Comparison of ENCODE assay signal across 8 cellular contexts in genomic region chr5:17224858-17225436, GRCh38. TPM values are rescaled to one million over a fixed set of nuclear protein-coding genes. Genes with fewer than 3 reads are reported as not detected.
A peak's percentile ranks its signal among the peaks of the same experiment; 100 is the strongest.
DNase-seq lines count a peak whose midpoint lies in the region; ATAC-seq and TF ChIP-seq lines count a peak whose summit lies in the region.

No MANE protein-coding gene starts in this region.

- H3K4me1 ChIP-seq in osteoblast (ENCODE audit: insufficient read depth, low read length), result peaks cover 73% of the 10 kb centered on the region

- ATAC-seq in GM18868 (IDR thresholded peaks at IDR 0.05; ENCODE audit: unreplicated experiment) (peak; percentile 66), HG02759 (IDR thresholded peaks at IDR 0.05; ENCODE audit: unreplicated experiment) (peak; percentile 69)

- H3K4me3 ChIP-seq in osteoblast (ENCODE audit: insufficient read depth, low read length), result peak overlapping the region; percentile 6
- no peak overlapping the region for H3K4me3 ChIP-seq in WERI-Rb-1 (ENCODE audit: low read depth, low read length)

- H4K20me1 ChIP-seq in osteoblast (ENCODE audit: insufficient read depth, low read length), result peaks cover 76% of the 10 kb centered on the region

- H3K27me3 ChIP-seq in osteoblast (ENCODE audit: insufficient read depth, low read length) (no peaks in the 10 kb centered on the region), WERI-Rb-1 (ENCODE audit: insufficient read depth, low read depth, severe bottlenecking) (no peaks in the 10 kb centered on the region)

- H3K4me2 ChIP-seq in osteoblast (ENCODE audit: insufficient read depth, low read length), result peak overlapping the region; percentile 58

- peak overlapping the region; percentile 39 for H3K27ac ChIP-seq in osteoblast (ENCODE audit: low read depth, low read length)
- no peak overlapping the region for H3K27ac ChIP-seq in WERI-Rb-1

- no peak for TF ChIP-seq CTCF in osteoblast (IDR thresholded peaks at IDR 0.05; ENCODE audit: extremely low read depth, low read depth, low read length)
- TF ChIP-seq CTCF in WERI-Rb-1 (IDR thresholded peaks at IDR 0.05; ENCODE audit: low read depth, low read length), result no peak

- no peak overlapping the region for H2AFZ ChIP-seq in osteoblast (ENCODE audit: low read length)

- no peaks in the 10 kb centered on the region for H3K9me3 ChIP-seq in osteoblast (ENCODE audit: low read depth, low read length)
- no peaks in the 10 kb centered on the region for H3K9me3 ChIP-seq in WERI-Rb-1 (ENCODE audit: severe bottlenecking)

- H3K36me3 ChIP-seq in osteoblast (ENCODE audit: insufficient read depth, low read length) (peaks cover 8% of the 10 kb centered on the region), WERI-Rb-1 (no peaks in the 10 kb centered on the region)

- peak; percentile 8 for DNase-seq in OCI-M1 (lab: John Stamatoyannopoulos, UW)
- DNase-seq in osteoblast (ENCODE audit: insufficient read length, low spot score, missing footprints), result peak; percentile 61
- no peak for DNase-seq in NCI-H2227 treated with DMSO at 0.1 percent for 48 hours (lab: John Stamatoyannopoulos, UW)
- no peak for DNase-seq in WERI-Rb-1
- no peak for DNase-seq in effector CD4-positive, alpha-beta T cell
- DNase-seq in NCI-H1092 treated with DMSO at 0.1 percent for 48 hours (lab: John Stamatoyannopoulos, UW), result no peak

- H3K79me2 ChIP-seq in osteoblast (ENCODE audit: insufficient read depth, low read length), result peaks cover 93% of the 10 kb centered on the region

RNA-seq across cellular contexts. Expression of gene BASP1, which starts 7.5 kb away (rescaled TPM):
- 242 and 272 TPM in 2 replicates for total RNA-seq in osteoblast

Comparison
In these comparisons a context has a peak if more than half of its experiments do, and no peak if none do; other contexts are left out.
1. DNase-seq: peak in OCI-M1 (single experiment) and osteoblast (single experiment); none in NCI-H2227 treated with DMSO at 0.1 percent for 48 hours (single experiment), WERI-Rb-1 (single experiment), effector CD4-positive, alpha-beta T cell (single experiment) and NCI-H1092 treated with DMSO at 0.1 percent for 48 hours (single experiment).